10 cellular contexts compared by ENCODE assay signal in the genomic region with DNA sequence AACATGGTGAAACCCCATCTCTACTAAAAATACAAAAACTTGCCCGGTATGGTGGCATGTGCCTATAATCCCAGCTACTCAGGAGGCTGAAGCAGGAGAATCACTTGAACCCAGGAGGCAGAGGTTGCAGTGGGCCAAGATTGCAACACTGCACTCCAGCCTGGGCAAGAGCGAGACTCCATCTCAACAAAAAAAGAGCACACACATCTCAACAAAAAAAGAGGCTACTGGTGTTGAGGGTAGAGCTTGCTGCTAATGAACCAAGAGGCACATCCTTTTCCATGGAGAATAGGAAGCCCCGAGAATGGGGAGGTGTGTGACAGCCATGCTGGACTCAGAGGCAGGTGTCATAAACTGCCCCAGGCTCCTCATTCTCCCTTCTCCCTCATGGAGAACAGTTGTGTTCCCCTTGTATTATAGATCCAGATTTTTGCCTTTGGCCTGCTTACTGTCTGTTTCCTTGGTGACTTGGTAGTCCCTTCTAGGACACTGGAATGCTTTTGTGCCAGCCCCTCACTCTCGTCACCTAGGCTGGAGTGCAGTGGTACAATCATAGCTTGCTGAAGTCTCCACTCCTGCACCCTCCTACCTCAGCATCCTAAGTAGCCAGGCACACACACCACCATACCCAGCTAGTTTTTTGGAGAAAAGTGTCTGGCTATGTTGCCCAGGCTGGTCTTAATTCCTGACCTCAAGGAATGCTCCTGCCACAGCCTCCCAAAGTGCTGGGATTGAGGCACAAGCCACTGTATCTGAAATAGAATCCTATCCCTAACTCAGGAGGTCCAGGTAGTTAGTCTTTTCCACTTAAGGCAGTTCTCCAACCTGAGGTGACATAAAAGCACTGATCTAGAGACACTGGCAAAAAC. TPM values are rescaled to one million over a fixed set of nuclear protein-coding genes. Genes with fewer than 3 reads are reported as not detected.
DNase-seq lines count a peak whose midpoint lies in the region; ATAC-seq lines count a peak whose summit lies in the region.
"Had no signal": no experiment of that assay in that cellular context is flagged by ENCODE, and none has a peak within 500 bp of the region (broad histone marks: within the 10 kb centered on the region; RNA-seq: fewer than 3 reads in every experiment).

No MANE protein-coding gene starts in this region.

- no peak overlapping the region for H3K4me3 Mint-ChIP-seq in activated CD8-positive, alpha-beta T cell treated with anti-CD3 and anti-CD28 coated beads, Interleukin-2, amount 10 ng/mL, durations not matched to agents 7 days and 5 days
- H3K4me3 Mint-ChIP-seq in natural killer cell treated with Interleukin-12 subunit alpha and Interleukin-12 subunit beta and Interleukin-15 and Interleukin-18, amount 100 ng/mL, for 72 hours = no peak overlapping the region

- H3K4me1 Mint-ChIP-seq in activated CD8-positive, alpha-beta T cell treated with anti-CD3 and anti-CD28 coated beads, Interleukin-2, amount 10 ng/mL, durations not matched to agents 7 days and 5 days (ENCODE audit: low read depth) = peaks cover 36% of the 10 kb centered on the region
- H3K4me1 Mint-ChIP-seq in natural killer cell treated with Interleukin-12 subunit alpha and Interleukin-12 subunit beta and Interleukin-15 and Interleukin-18, amount 100 ng/mL, for 72 hours (ENCODE audit: low read depth in 2 of 2) = peaks cover 49 to 53% of the 10 kb centered on the region in 2 donors

- DNase-seq in NCI-H2171 treated with DMSO at 0.1 percent for 48 hours (lab: John Stamatoyannopoulos, UW) = peak; percentile 41
- DNase-seq in NCI-H2171 (lab: John Stamatoyannopoulos, UW) = no peak
- DNase-seq in HK-2 (ENCODE audit: unreplicated experiment) = peak; percentile 47
- DNase-seq in activated CD8-positive, alpha-beta T cell treated with anti-CD3 and anti-CD28 coated beads, Interleukin-2, amount 10 ng/mL, durations not matched to agents 7 days and 5 days = no peak
- no peak for DNase-seq in natural killer cell treated with Interleukin-12 subunit alpha and Interleukin-12 subunit beta and Interleukin-15 and Interleukin-18, amount 100 ng/mL, for 72 hours (ENCODE audit: low spot score)
- no peak for DNase-seq in cerebellar nuclear complex (lab: John Stamatoyannopoulos, UW)
- DNase-seq: NCI-H1436 treated with DMSO at 0.1 percent for 48 hours, WERI-Rb-1 had no signal

- ATAC-seq in activated CD8-positive, alpha-beta T cell treated with anti-CD3 and anti-CD28 coated beads, Interleukin-2, amount 10 ng/mL, durations not matched to agents 7 days and 5 days = no peak
- ATAC-seq in natural killer cell treated with Interleukin-12 subunit alpha and Interleukin-12 subunit beta and Interleukin-15 and Interleukin-18, amount 100 ng/mL, for 72 hours = no peak
- ATAC-seq in GM21723 (IDR thresholded peaks at IDR 0.05; ENCODE audit: unreplicated experiment) (no peak), HG02970 (IDR thresholded peaks at IDR 0.05; ENCODE audit: low FRiP score, unreplicated experiment) (no peak)

- CTCF ChIA-PET in activated CD8-positive, alpha-beta T cell treated with anti-CD3 and anti-CD28 coated beads, Interleukin-2, amount 10 ng/mL, durations not matched to agents 7 days and 5 days (lab: Charles Lee) = no interaction called here

- H3K36me3 Mint-ChIP-seq in activated CD8-positive, alpha-beta T cell treated with anti-CD3 and anti-CD28 coated beads, Interleukin-2, amount 10 ng/mL, durations not matched to agents 7 days and 5 days (ENCODE audit: low read depth) = peaks cover 93% of the 10 kb centered on the region
- peaks cover 58% of the 10 kb centered on the region for H3K36me3 Mint-ChIP-seq in natural killer cell treated with Interleukin-12 subunit alpha and Interleukin-12 subunit beta and Interleukin-15 and Interleukin-18, amount 100 ng/mL, for 72 hours

- peaks cover 8% of the 10 kb centered on the region for H3K9me3 Mint-ChIP-seq in activated CD8-positive, alpha-beta T cell treated with anti-CD3 and anti-CD28 coated beads, Interleukin-2, amount 10 ng/mL, durations not matched to agents 7 days and 5 days (ENCODE audit: insufficient read depth)
- H3K9me3 Mint-ChIP-seq in natural killer cell treated with Interleukin-12 subunit alpha and Interleukin-12 subunit beta and Interleukin-15 and Interleukin-18, amount 100 ng/mL, for 72 hours = no peaks in the 10 kb centered on the region

- no peaks in the 10 kb centered on the region for H3K27me3 Mint-ChIP-seq in activated CD8-positive, alpha-beta T cell treated with anti-CD3 and anti-CD28 coated beads, Interleukin-2, amount 10 ng/mL, durations not matched to agents 7 days and 5 days (ENCODE audit: low read depth)
- no peaks in the 10 kb centered on the region for H3K27me3 Mint-ChIP-seq in natural killer cell treated with Interleukin-12 subunit alpha and Interleukin-12 subunit beta and Interleukin-15 and Interleukin-18, amount 100 ng/mL, for 72 hours

- POLR2A ChIA-PET in activated CD8-positive, alpha-beta T cell treated with anti-CD3 and anti-CD28 coated beads, Interleukin-2, amount 10 ng/mL, durations not matched to agents 7 days and 5 days (lab: Charles Lee) = no interaction called here

- H3K27ac Mint-ChIP-seq in activated CD8-positive, alpha-beta T cell treated with anti-CD3 and anti-CD28 coated beads, Interleukin-2, amount 10 ng/mL, durations not matched to agents 7 days and 5 days = peak overlapping the region; percentile 60
- peak overlapping the region; percentile 93 to 94 for H3K27ac Mint-ChIP-seq in natural killer cell treated with Interleukin-12 subunit alpha and Interleukin-12 subunit beta and Interleukin-15 and Interleukin-18, amount 100 ng/mL, for 72 hours

RNA-seq across cellular contexts. Expression of gene RPL12, which starts 5.1 kb away (rescaled TPM):
- total RNA-seq in activated CD8-positive, alpha-beta T cell treated with anti-CD3 and anti-CD28 coated beads, Interleukin-2, amount 10 ng/mL, durations not matched to agents 7 days and 5 days = 1,000 to 10,000 TPM; 1,248 to 1,328 TPM
- 1,000 to 10,000 TPM in 1 of 2 donors, 100 to 1,000 TPM in 1; 698 to 1,282 TPM for total RNA-seq in natural killer cell treated with Interleukin-12 subunit alpha and Interleukin-12 subunit beta and Interleukin-15 and Interleukin-18, amount 100 ng/mL, for 72 hours

RNA-seq across cellular contexts. Expression of gene LRSAM1, which starts 5.2 kb away (rescaled TPM):
- 10 to 100 TPM; 17.8 to 18.0 TPM for total RNA-seq in activated CD8-positive, alpha-beta T cell treated with anti-CD3 and anti-CD28 coated beads, Interleukin-2, amount 10 ng/mL, durations not matched to agents 7 days and 5 days
- 10 to 100 TPM; 17.5 to 34.4 TPM for total RNA-seq in natural killer cell treated with Interleukin-12 subunit alpha and Interleukin-12 subunit beta and Interleukin-15 and Interleukin-18, amount 100 ng/mL, for 72 hours

RNA-seq across cellular contexts. Expression of gene ZNF79, which starts 21.9 kb away (rescaled TPM):
- total RNA-seq in activated CD8-positive, alpha-beta T cell treated with anti-CD3 and anti-CD28 coated beads, Interleukin-2, amount 10 ng/mL, durations not matched to agents 7 days and 5 days = 10 to 100 TPM; 11.3 to 12.1 TPM
- total RNA-seq in natural killer cell treated with Interleukin-12 subunit alpha and Interleukin-12 subunit beta and Interleukin-15 and Interleukin-18, amount 100 ng/mL, for 72 hours = 10 to 100 TPM; 14.4 to 16.3 TPM

RNA-seq across cellular contexts. Expression of gene SLC2A8, which starts 49.1 kb away (rescaled TPM):
- 1 to 10 TPM; 5.6 to 7.2 TPM for total RNA-seq in activated CD8-positive, alpha-beta T cell treated with anti-CD3 and anti-CD28 coated beads, Interleukin-2, amount 10 ng/mL, durations not matched to agents 7 days and 5 days
- total RNA-seq in natural killer cell treated with Interleukin-12 subunit alpha and Interleukin-12 subunit beta and Interleukin-15 and Interleukin-18, amount 100 ng/mL, for 72 hours = 10 to 100 TPM in 1 of 2 donors, 1 to 10 TPM in 1; 8.8 to 16.5 TPM

Comparison
In these comparisons a context has a peak if more than half of its experiments do, and no peak if none do; other contexts are left out.
1. DNase-seq: peak in NCI-H2171 treated with DMSO at 0.1 percent for 48 hours (single experiment) and HK-2 (single experiment); none in NCI-H2171 (single experiment), activated CD8-positive, alpha-beta T cell treated with anti-CD3 and anti-CD28 coated beads, Interleukin-2, amount 10 ng/mL, durations not matched to agents 7 days and 5 days (single experiment), natural killer cell treated with Interleukin-12 subunit alpha and Interleukin-12 subunit beta and Interleukin-15 and Interleukin-18, amount 100 ng/mL, for 72 hours (single experiment) and cerebellar nuclear complex (0 of 2).